ENCODE assay signal across 8 cellular contexts in genomic region chr12:54368016-54368708, GRCh38. TPM values are rescaled to one million over a fixed set of nuclear protein-coding genes. Genes with fewer than 3 reads are reported as not detected.
A peak's percentile ranks its signal among the peaks of the same experiment; 100 is the strongest.
DNase-seq lines count a peak whose midpoint lies in the region; ATAC-seq and TF ChIP-seq lines count a peak whose summit lies in the region.

No MANE protein-coding gene starts in this region.

- BruUV-seq in mammary epithelial cell (replicated peaks; lab: Mats Ljungman, UMichigan) = no TSS peak

- H3K4me2 ChIP-seq in mammary epithelial cell (ENCODE audit: insufficient read depth, low read depth, low read length) (no peak overlapping the region), OCI-LY1 (ENCODE audit: low read length) (peak overlapping the region; percentile 90), hepatocyte (peak overlapping the region; percentile 68)

- no peaks in the 10 kb centered on the region for H3K9me2 ChIP-seq in OCI-LY1 (ENCODE audit: low read depth, low read length)
- no peaks in the 10 kb centered on the region for H3K9me2 ChIP-seq in hepatocyte (replicated peaks; ENCODE audit: insufficient read depth)

- TF ChIP-seq POLR2A in breast epithelium (IDR thresholded peaks at IDR 0.05) (no peak), tibial nerve (IDR thresholded peaks at IDR 0.05) (no peak)

- H3K4me1 ChIP-seq in breast epithelium (peaks cover 0 to 8% of the 10 kb centered on the region in 2 donors), mammary epithelial cell (ENCODE audit: insufficient read depth, low read length) (peaks cover 24% of the 10 kb centered on the region), OCI-LY1 (ENCODE audit: insufficient read depth, low read length, severe bottlenecking) (peaks cover 26% of the 10 kb centered on the region), hepatocyte (ENCODE audit: insufficient read depth) (peaks cover 24% of the 10 kb centered on the region), tibial nerve (peaks cover 0 to 47% (median 27%) of the 10 kb centered on the region in 4 donors)

- intact Hi-C loops in breast epithelium (cut with DNase I; ENCODE audit: low total_unique reads) (loop anchor here (10.0 kb wide), 2 partner anchors 83 to 153 kb away; partner anchors contain the start of genes CBX5 and HNRNPA1), mammary epithelial cell (cut with micrococcal nuclease) (loop anchor here (1.0 to 10.0 kb wide), 5 partner anchors 37 to 363 kb away; partner anchors contain the start of genes HOXC5, HOXC8 and HOXC9)

- CTCF ChIA-PET in mammary epithelial cell (lab: Charles Lee; ENCODE audit: low non-redundant PET) = no interaction called here

- no peak for TF ChIP-seq CTCF in breast epithelium (IDR thresholded peaks at IDR 0.05)
- no peak for TF ChIP-seq CTCF in mammary epithelial cell (conservative IDR thresholded peaks at IDR 0.05 in 1 of 2, IDR thresholded peaks at IDR 0.05 in 1 of 2; ENCODE audit: extremely low read depth in 1 of 2, insufficient read depth in 1 of 2, low read depth in 1 of 2, low read length in 2 of 2)
- TF ChIP-seq CTCF in OCI-LY1 (IDR thresholded peaks at IDR 0.05; ENCODE audit: low read length) = no peak
- TF ChIP-seq CTCF in hepatocyte (IDR thresholded peaks at IDR 0.05; ENCODE audit: poor library complexity) = no peak
- TF ChIP-seq CTCF in tibial nerve (IDR thresholded peaks at IDR 0.05) = no peak

- H3K9me3 ChIP-seq in breast epithelium (no peaks in the 10 kb centered on the region), mammary epithelial cell (replicated peaks; ENCODE audit: insufficient read depth, low read length) (no peaks in the 10 kb centered on the region), OCI-LY1 (ENCODE audit: low read length) (no peaks in the 10 kb centered on the region), hepatocyte (ENCODE audit: low read depth) (no peaks in the 10 kb centered on the region), tibial nerve (no peaks in the 10 kb centered on the region)

- H4K20me1 ChIP-seq in mammary epithelial cell (ENCODE audit: insufficient read depth, low read length) = no peaks in the 10 kb centered on the region
- H4K20me1 ChIP-seq in OCI-LY1 (ENCODE audit: insufficient read depth, low read length) = no peaks in the 10 kb centered on the region
- no peaks in the 10 kb centered on the region for H4K20me1 ChIP-seq in hepatocyte (ENCODE audit: insufficient read depth, poor library complexity, severe bottlenecking)

- H3K9ac ChIP-seq in mammary epithelial cell (ENCODE audit: insufficient read depth, low read length) (no peak overlapping the region), OCI-LY1 (ENCODE audit: low read length) (peak overlapping the region; percentile 42; the same call in 1 of the 2 replicates)

- WGBS in mammary epithelial cell (ENCODE audit: low coverage, missing lambda C conversion rate) = 38% methylated on average over 5 of the region's 5 CpGs
- 26% methylated on average over 5 of the region's 5 CpGs for whole genome bisulfite sequencing in hepatocyte (ENCODE audit: low lambda C conversion rate, missing lambda C conversion rate)
- 20 to 22% methylated on average over 5 of the region's 5 CpGs for WGBS in tibial nerve, 2 donors

- ATAC-seq in GM18868 (IDR thresholded peaks at IDR 0.05; ENCODE audit: unreplicated experiment) (no peak), HG03025 (IDR thresholded peaks at IDR 0.05; ENCODE audit: low FRiP score, unreplicated experiment) (no peak)

- in situ Hi-C loops in mammary epithelial cell (cut with MboI; ENCODE audit: low sequenced_read_pairs in 2 of 2) = loop anchor here (5.0 to 25.0 kb wide), 2 partner anchors 146 to 356 kb away; partner anchors contain the start of genes HOXC8 (in 2 of the 2) and HOXC9 (in 2 of the 2)

- H3K79me2 ChIP-seq in mammary epithelial cell (ENCODE audit: insufficient read depth, low read length) (no peaks in the 10 kb centered on the region), OCI-LY1 (ENCODE audit: insufficient read depth, low read length) (no peaks in the 10 kb centered on the region), hepatocyte (no peaks in the 10 kb centered on the region)

- H3K4me3 ChIP-seq in breast epithelium (peak overlapping the region; percentile 37 to 55 (median 44)), mammary epithelial cell (replicated peaks in 1 of 3; ENCODE audit: insufficient read depth in 1 of 3, low read depth in 2 of 3, low read length in 3 of 3) (no peak overlapping the region), OCI-LY1 (ENCODE audit: low read depth, low read length, poor library complexity, severe bottlenecking) (peak overlapping the region; percentile 55), hepatocyte (no peak overlapping the region), tibial nerve (peak overlapping the region in 2 of 4 donors; percentile 31 to 56)

- no peak overlapping the region for H2AFZ ChIP-seq in mammary epithelial cell (ENCODE audit: low read depth, low read length)
- no peak overlapping the region for H2AFZ ChIP-seq in OCI-LY1 (ENCODE audit: low read length)
- H2AFZ ChIP-seq in hepatocyte = peak overlapping the region; percentile 46

- no peaks in the 10 kb centered on the region for H3K36me3 ChIP-seq in breast epithelium
- H3K36me3 ChIP-seq in mammary epithelial cell (ENCODE audit: insufficient read depth, low read length) = peaks cover 11% of the 10 kb centered on the region
- no peaks in the 10 kb centered on the region for H3K36me3 ChIP-seq in OCI-LY1 (ENCODE audit: insufficient read depth, low read length)
- no peaks in the 10 kb centered on the region for H3K36me3 ChIP-seq in hepatocyte (replicated peaks; ENCODE audit: insufficient read depth, low read depth)
- no peaks in the 10 kb centered on the region for H3K36me3 ChIP-seq in tibial nerve

- H3K27me3 ChIP-seq in breast epithelium (no peaks in the 10 kb centered on the region), mammary epithelial cell (ENCODE audit: insufficient read depth, low read length) (no peaks in the 10 kb centered on the region), OCI-LY1 (ENCODE audit: insufficient read depth, low read length) (no peaks in the 10 kb centered on the region; the same call in 1 of the 2 replicates), hepatocyte (peaks cover 3% of the 10 kb centered on the region), tibial nerve (no peaks in the 10 kb centered on the region)

- no peak for TF ChIP-seq EP300 in tibial nerve (IDR thresholded peaks at IDR 0.05)

- DNase-seq in breast epithelium (ENCODE audit: low spot score in 2 of 2) (no peak), mammary epithelial cell (no peak), hepatocyte (ENCODE audit: low spot score) (no peak), tibial nerve (ENCODE audit: low spot score in 2 of 2) (no peak), NCI-H446 (lab: John Stamatoyannopoulos, UW) (no peak)

- peak overlapping the region; percentile 52 to 71 for H3K27ac ChIP-seq in breast epithelium
- no peak overlapping the region for H3K27ac ChIP-seq in mammary epithelial cell (ENCODE audit: insufficient read depth, low read depth, low read length)
- H3K27ac ChIP-seq in OCI-LY1 (ENCODE audit: low read depth, low read length, poor library complexity, severe bottlenecking) = no peak overlapping the region
- H3K27ac ChIP-seq in hepatocyte = peak overlapping the region; percentile 49
- peak overlapping the region in 3 of 4 donors; percentile 43 to 83 (median 83) for H3K27ac ChIP-seq in tibial nerve

- no peaks in the 10 kb centered on the region for H3F3A ChIP-seq in OCI-LY1 (ENCODE audit: insufficient read depth, low read length)

- dilution Hi-C loops in mammary epithelial cell (cut with HindIII; ENCODE audit: low sequenced_read_pairs) = loop anchor here (25.0 kb wide), 1 partner anchor 356 kb away; the partner anchor contains the start of genes HOXC8 and HOXC9

RNA-seq across cellular contexts. Expression of gene GPR84, which starts 3.9 kb away (rescaled TPM):
- under 1 TPM in 1 of 3 donors, not detected in 2; 0.44 TPM for total RNA-seq in breast epithelium
- under 1 TPM; 0.17 to 0.33 TPM for total RNA-seq in mammary epithelial cell
- polyA plus RNA-seq in mammary epithelial cell = 0.11 TPM
- not detected for polyA minus RNA-seq in mammary epithelial cell
- 0.07 TPM in 1 of 2 replicates, not detected in the other for total RNA-seq in hepatocyte
- not detected in 2 replicates for polyA plus RNA-seq in hepatocyte
- under 1 TPM in 1 of 4 donors, not detected in 3; 0.42 TPM for total RNA-seq in tibial nerve

RNA-seq across cellular contexts. Expression of gene ZNF385A, which starts 16.4 kb away (rescaled TPM):
- total RNA-seq in breast epithelium (10 to 100 TPM in 2 of 3 donors, 1 to 10 TPM in 1; 8.9 to 18.4 (median 10.5) TPM), mammary epithelial cell (100 to 1,000 TPM in 1 of 2 donors, 10 to 100 TPM in 1; 16.0 to 102 TPM), hepatocyte (2.2 and 5.6 TPM in 2 replicates), tibial nerve (10 to 100 TPM in 3 of 4 donors, 1 to 10 TPM in 1; 9.0 to 19.8 (median 13.5) TPM)
- polyA plus RNA-seq in mammary epithelial cell (11.7 TPM), hepatocyte (4.2 and 4.6 TPM in 2 replicates)
- 124 TPM for polyA minus RNA-seq in mammary epithelial cell

RNA-seq across cellular contexts. Expression of gene COPZ1, which starts 43.2 kb away (rescaled TPM):
- total RNA-seq in breast epithelium (100 to 1,000 TPM in 1 of 3 donors, 10 to 100 TPM in 2; 70.9 to 109 (median 90.1) TPM), mammary epithelial cell (100 to 1,000 TPM; 113 to 155 TPM), hepatocyte (164 and 220 TPM in 2 replicates), tibial nerve (10 to 100 TPM; 38.0 to 52.0 (median 43.6) TPM)
- polyA plus RNA-seq in mammary epithelial cell (172 TPM), hepatocyte (207 and 224 TPM in 2 replicates)
- 168 TPM for polyA minus RNA-seq in mammary epithelial cell

RNA-seq across cellular contexts. Expression of gene ITGA5, which starts 50.9 kb away (rescaled TPM):
- 100 to 1,000 TPM in 1 of 3 donors, 10 to 100 TPM in 2; 30.4 to 135 (median 81.9) TPM for total RNA-seq in breast epithelium
- 100 to 1,000 TPM in 1 of 2 donors, 10 to 100 TPM in 1; 74.2 to 128 TPM for total RNA-seq in mammary epithelial cell
- 119 TPM for polyA plus RNA-seq in mammary epithelial cell
- 238 TPM for polyA minus RNA-seq in mammary epithelial cell
- 31.3 and 45.7 TPM in 2 replicates for total RNA-seq in hepatocyte
- polyA plus RNA-seq in hepatocyte = 53.6 and 57.2 TPM in 2 replicates
- 100 to 1,000 TPM in 3 of 4 donors, 10 to 100 TPM in 1; 73.6 to 145 (median 123) TPM for total RNA-seq in tibial nerve

Comparison
In these comparisons a context has a peak if more than half of its experiments do, and no peak if none do; other contexts are left out.
1. H3K27ac ChIP-seq: peak in breast epithelium (2 of 2), hepatocyte (single experiment) and tibial nerve (3 of 4); none in mammary epithelial cell (single experiment) and OCI-LY1 (single experiment).
2. H3K4me3 ChIP-seq: peak in breast epithelium (3 of 3) and OCI-LY1 (single experiment); none in mammary epithelial cell (0 of 3) and hepatocyte (single experiment).